15 cellular contexts compared by ENCODE assay signal in genomic region chr4:67573193-67573592, GRCh38. TPM values are rescaled to one million over a fixed set of nuclear protein-coding genes. Genes with fewer than 3 reads are reported as not detected.
A peak's percentile ranks its signal among the peaks of the same experiment; 100 is the strongest.
DNase-seq lines count a peak whose midpoint lies in the region; ATAC-seq and TF ChIP-seq lines count a peak whose summit lies in the region.
"Had no signal": no experiment of that assay in that cellular context is flagged by ENCODE, and none has a peak within 500 bp of the region (broad histone marks: within the 10 kb centered on the region; RNA-seq: fewer than 3 reads in every experiment).

No MANE protein-coding gene starts in this region.

- H3K9me3 Mint-ChIP-seq in CD4-positive, alpha-beta T cell, result no peaks in the 10 kb centered on the region

- H3K27ac Mint-ChIP-seq in CD4-positive, alpha-beta T cell, result peak overlapping the region; percentile 60

- no peaks in the 10 kb centered on the region for H3K27me3 ChIP-seq in CD4-positive, alpha-beta T cell (ENCODE audit: control insufficient read depth, insufficient read depth, low read length)
- no peaks in the 10 kb centered on the region for H3K27me3 ChIP-seq in SU-DHL-6 (ENCODE audit: low read length)
- H3K27me3 ChIP-seq: colonic mucosa, gastrocnemius medialis had no signal

- no peak overlapping the region for H3K4me3 ChIP-seq in SU-DHL-6 (ENCODE audit: insufficient read depth, low read length, poor library complexity, severe bottlenecking)
- no peak overlapping the region for H3K4me3 ChIP-seq in epithelial cell of esophagus (ENCODE audit: low read length)
- H3K4me3 ChIP-seq: colonic mucosa, gastrocnemius medialis, left ventricle myocardium inferior had no signal

- H3K79me2 ChIP-seq in SU-DHL-6 (ENCODE audit: insufficient read depth, low read length), result peaks cover 7% of the 10 kb centered on the region; the same call in 1 of the 2 replicates

- H3K36me3 ChIP-seq in SU-DHL-6 (ENCODE audit: low read length), result peaks cover 12% of the 10 kb centered on the region; the same call in 1 of the 2 replicates
- H3K36me3 ChIP-seq: colonic mucosa, gastrocnemius medialis, left ventricle myocardium inferior had no signal

- peak; percentile 19 for ATAC-seq in CD4-positive, alpha-beta T cell (ENCODE audit: poor library complexity)
- no peak for ATAC-seq in left lobe of liver
- ATAC-seq: gastrocnemius medialis had no signal

- no peak overlapping the region for H3K27ac ChIP-seq in CD4-positive, alpha-beta T cell (ENCODE audit: low read depth, low read length)
- H3K27ac ChIP-seq in SU-DHL-6 (ENCODE audit: low read depth, low read length), result peak overlapping the region; percentile 95
- H3K27ac ChIP-seq: colonic mucosa, gastrocnemius medialis, left ventricle myocardium inferior had no signal

- H4K20me1 ChIP-seq in SU-DHL-6 (ENCODE audit: low read depth, low read length), result no peaks in the 10 kb centered on the region

- H3K27me3 Mint-ChIP-seq in CD4-positive, alpha-beta T cell, result no peaks in the 10 kb centered on the region

- CTCF ChIA-PET in CD4-positive, alpha-beta T cell (lab: Charles Lee), result no interaction called here

- peaks cover 1% of the 10 kb centered on the region for H3K36me3 Mint-ChIP-seq in CD4-positive, alpha-beta T cell (ENCODE audit: low read depth)

- H3K4me3 Mint-ChIP-seq in CD4-positive, alpha-beta T cell, result no peak overlapping the region

- peaks cover 32% of the 10 kb centered on the region for H3F3A ChIP-seq in SU-DHL-6 (ENCODE audit: insufficient read depth)

- H3K9me3 ChIP-seq in CD4-positive, alpha-beta T cell (ENCODE audit: control insufficient read depth, low read length), result no peaks in the 10 kb centered on the region
- H3K9me3 ChIP-seq in SU-DHL-6 (ENCODE audit: insufficient read depth, low read length), result no peaks in the 10 kb centered on the region
- H3K9me3 ChIP-seq: colonic mucosa, gastrocnemius medialis, left ventricle myocardium inferior had no signal

- no peaks in the 10 kb centered on the region for H3K9me2 ChIP-seq in SU-DHL-6 (replicated peaks; ENCODE audit: insufficient read depth, low read length)

- H3K4me1 Mint-ChIP-seq in CD4-positive, alpha-beta T cell (ENCODE audit: low read depth), result peaks cover 54% of the 10 kb centered on the region

- H3K4me2 ChIP-seq in SU-DHL-6 (ENCODE audit: low read depth, low read length, poor library complexity, severe bottlenecking), result peak overlapping the region; percentile 90

- no peak for DNase-seq in CD4-positive, alpha-beta T cell
- peak; percentile 35 for DNase-seq in DMS53 treated with DMSO at 0.1 percent for 48 hours (lab: John Stamatoyannopoulos, UW; ENCODE audit: unreplicated experiment)
- peak; percentile 37 for DNase-seq in epithelial cell of esophagus (ENCODE audit: low read depth)
- no peak for DNase-seq in ureter (ENCODE audit: low spot score)
- no peak for DNase-seq in left lobe of liver (ENCODE audit: low spot score)
- DNase-seq in A172 (ENCODE audit: low spot score), result no peak
- DNase-seq: activated CD4-positive, alpha-beta T cell treated with anti-CD3 and anti-CD28 coated beads, Interleukin-2, amount 50 U/mL, for 4 hours; colonic mucosa; gastrocnemius medialis; left ventricle myocardium inferior; NCI-H1048; stimulated activated CD4-positive, alpha-beta T cell treated with anti-CD3 and anti-CD28 coated beads, Interleukin-4, amount 100 ng/mL, for 24 hours; trophoblast cell had no signal

- no peak overlapping the region for H3K9ac ChIP-seq in SU-DHL-6 (ENCODE audit: low read length)

- POLR2A ChIA-PET in CD4-positive, alpha-beta T cell (lab: Charles Lee), result interaction anchor here (1.2 to 1.5 kb wide), 2 partner anchors 9 to 28 kb away, joined by 4 to 5 read pairs; partner anchors contain the start of gene CENPC

- intact Hi-C loops in CD4-positive, alpha-beta T cell (cut with DNase I, micrococcal nuclease), result no loop called here

- H2AFZ ChIP-seq in SU-DHL-6 (ENCODE audit: low read depth, low read length, severe bottlenecking), result no peak overlapping the region

- no peak for TF ChIP-seq CTCF in CD4-positive, alpha-beta T cell (IDR thresholded peaks at IDR 0.05)
- TF ChIP-seq CTCF in SU-DHL-6 (IDR thresholded peaks at IDR 0.05; ENCODE audit: insufficient read depth, low read length, poor library complexity, severe bottlenecking), result no peak
- no peak for TF ChIP-seq CTCF in epithelial cell of esophagus (IDR thresholded peaks at IDR 0.05; ENCODE audit: insufficient read depth, low read depth, low read length, missing control alignments)

RNA-seq across cellular contexts. Expression of gene STAP1, which starts 14.7 kb away (rescaled TPM):
- 1 to 10 TPM; 2.7 to 3.6 TPM for total RNA-seq in CD4-positive, alpha-beta T cell
- 0.65 TPM for total RNA-seq in ureter
- not detected for total RNA-seq in left lobe of liver
- not detected in 2 replicates for total RNA-seq in A172 (2014; rRNA removed; shearing (Covaris generic))
- total RNA-seq: endothelial cell of umbilical vein, gastrocnemius medialis, left ventricle myocardium inferior had no signal

RNA-seq across cellular contexts. Expression of gene CENPC, which starts 27.9 kb away (rescaled TPM):
- 100 to 1,000 TPM; 115 to 116 TPM for total RNA-seq in CD4-positive, alpha-beta T cell
- total RNA-seq in ureter (37.1 TPM), left lobe of liver (7.3 TPM)
- total RNA-seq in A172 (2014; rRNA removed; shearing (Covaris generic)), result 7.2 and 8.3 TPM in 2 replicates

Comparison
In these comparisons a context has a peak if more than half of its experiments do, and no peak if none do; other contexts are left out.
1. DNase-seq: peak in DMS53 treated with DMSO at 0.1 percent for 48 hours (single experiment) and epithelial cell of esophagus (single experiment); none in CD4-positive, alpha-beta T cell (0 of 10), ureter (single experiment), left lobe of liver (single experiment) and A172 (single experiment).